7 cellular contexts compared by ENCODE assay signal in the genomic region with DNA sequence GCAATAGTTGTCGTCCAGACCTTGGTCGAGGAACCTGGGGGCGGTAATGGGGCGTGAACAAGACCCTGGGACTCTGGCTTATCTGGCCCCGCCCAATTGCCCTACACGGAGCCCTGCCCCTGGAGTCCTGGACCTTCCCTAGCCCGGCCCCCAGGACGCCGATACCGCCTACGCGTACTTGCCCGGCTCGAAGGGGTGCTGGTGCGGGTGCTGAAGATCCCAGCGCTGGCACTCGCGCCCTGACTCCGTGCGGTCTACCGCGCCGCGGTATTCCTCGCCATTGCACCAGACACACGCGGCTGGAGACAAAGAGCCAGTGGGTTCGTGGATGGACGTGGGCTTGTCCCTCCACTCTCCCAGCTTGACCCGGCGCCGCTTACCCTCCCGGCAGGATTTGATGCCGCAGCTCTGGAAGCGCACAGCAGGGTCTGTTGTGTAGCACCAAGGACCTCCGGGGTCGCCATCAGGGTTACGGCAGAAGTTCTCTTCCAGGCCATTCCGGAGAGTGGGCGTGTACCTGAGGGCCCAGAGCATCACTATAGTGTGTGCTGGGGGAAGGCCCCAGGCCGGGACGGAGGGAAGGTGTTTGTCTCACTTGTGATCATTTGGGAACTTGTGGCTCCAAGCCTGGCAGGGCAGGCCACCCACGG. TPM values are rescaled to one million over a fixed set of nuclear protein-coding genes. Genes with fewer than 3 reads are reported as not detected.
A peak's percentile ranks its signal among the peaks of the same experiment; 100 is the strongest.
DNase-seq lines count a peak whose midpoint lies in the region; ATAC-seq and TF ChIP-seq lines count a peak whose summit lies in the region.
"Not testable (repeated sequence)": the region's sequence is repeated elsewhere in the genome, so short reads cannot be mapped to it uniquely, and the experiment has no call there.

No MANE protein-coding gene starts in this region.

- not testable (repeated sequence) for H3K4me1 ChIP-seq in H9 (ENCODE audit: insufficient read depth, low read length); endocrine pancreas (ENCODE audit: control insufficient read depth, insufficient read depth, low read length); iPS DF 6.9 (ENCODE audit: control insufficient read depth, insufficient read depth, low read length)
- H3K4me1 ChIP-seq in spleen = peaks cover 23 to 52% (median 44%) of the 10 kb centered on the region in 6 donors

- not testable (repeated sequence) for H3K27ac ChIP-seq in H9 (ENCODE audit: insufficient read length, low read depth, low read length); iPS DF 6.9 (ENCODE audit: low read length)
- peak overlapping the region in 2 of 8 donors; percentile 1 to 5 for H3K27ac ChIP-seq in spleen

- POLR2A ChIA-PET in activated B cell treated with CpG ODN at 0.5 μM for 24 hours (lab: Charles Lee) = not testable (repeated sequence)

- H3K4me3 Mint-ChIP-seq in H9 = peak overlapping the region; percentile 74 to 86
- peak overlapping the region; percentile 76 for H3K4me3 Mint-ChIP-seq in activated B cell treated with CpG ODN at 0.5 μM for 24 hours
- H3K4me3 Mint-ChIP-seq in activated naive CD8-positive, alpha-beta T cell treated with anti-CD3 and anti-CD28 coated beads for 36 hours = peak overlapping the region; percentile 29
- peak overlapping the region in 7 of 8 donors; percentile 39 to 96 (median 68) for H3K4me3 Mint-ChIP-seq in naive B cell

- not testable (repeated sequence) for H2BK20ac ChIP-seq in H9 (ENCODE audit: low read depth, low read length, poor library complexity, severe bottlenecking)

- intact Hi-C loops in activated B cell treated with CpG ODN at 0.5 μM for 24 hours (cut with micrococcal nuclease) = loop anchor here (5.0 kb wide), 1 partner anchor 1130 kb away; a partner anchor contains a TSS
- intact Hi-C loops in spleen (cut with DNase I; ENCODE audit: low total_unique reads) = not testable (repeated sequence)

- H3K27me3 Mint-ChIP-seq in H9 (ENCODE audit: low read depth); activated B cell treated with CpG ODN at 0.5 μM for 24 hours; activated naive CD8-positive, alpha-beta T cell treated with anti-CD3 and anti-CD28 coated beads for 36 hours; naive B cell: not testable (repeated sequence)

- peak overlapping the region; percentile 85 for H3K14ac ChIP-seq in H9 (ENCODE audit: insufficient read depth, low read length)

- H2BK5ac ChIP-seq in H9 (ENCODE audit: insufficient read length, low read length) = not testable (repeated sequence)

- no CpG with 5 or more reads among the region's 43 CpGs for WGBS in H9 (ENCODE audit: extremely low coverage, insufficient read length, low lambda C conversion rate)
- WGBS in iPS DF 6.9 (ENCODE audit: insufficient coverage, insufficient read length) = no CpG with 5 or more reads among the region's 43 CpGs
- WGBS in spleen, 5 donors = 18 to 57% (median 21%) methylated on average over 11 to 43 of the region's 43 CpGs

- not testable (repeated sequence) for H3K9me3 ChIP-seq in H9 (ENCODE audit: control insufficient read depth, low read depth, low read length); endocrine pancreas (ENCODE audit: control insufficient read depth, low read length); iPS DF 6.9 (ENCODE audit: control insufficient read depth, insufficient read depth, low read length); spleen

- H3K23ac ChIP-seq in H9 (ENCODE audit: insufficient read length, low read depth, low read length) = not testable (repeated sequence)

- H4K91ac ChIP-seq in H9 (ENCODE audit: insufficient read length, low read depth, low read length) = not testable (repeated sequence)

- H3K79me2 ChIP-seq in H9 (ENCODE audit: insufficient read depth, low read length) = not testable (repeated sequence)

- peak overlapping the region; percentile 85 for H3K18ac ChIP-seq in H9 (ENCODE audit: insufficient read length, low read depth, low read length)

- H3T11ph ChIP-seq in H9 (ENCODE audit: low read length) = not testable (repeated sequence)

- H3K9ac ChIP-seq in H9 (ENCODE audit: extremely low read depth, insufficient read length, low read length) = peak overlapping the region; percentile 52
- peak overlapping the region; percentile 10 for H3K9ac ChIP-seq in endocrine pancreas (ENCODE audit: control insufficient read depth, insufficient read depth, low read length)

- CTCF ChIA-PET in activated B cell treated with CpG ODN at 0.5 μM for 24 hours (lab: Charles Lee) = not testable (repeated sequence)

- not testable (repeated sequence) for H3K4ac ChIP-seq in H9 (ENCODE audit: low read depth, low read length)

- H3K23me2 ChIP-seq in H9 (ENCODE audit: insufficient read length, low read depth, low read length, poor library complexity, severe bottlenecking) = not testable (repeated sequence)

- H3K9me3 Mint-ChIP-seq in H9; activated B cell treated with CpG ODN at 0.5 μM for 24 hours; activated naive CD8-positive, alpha-beta T cell treated with anti-CD3 and anti-CD28 coated beads for 36 hours; naive B cell: not testable (repeated sequence)

- ATAC-seq in activated B cell treated with CpG ODN at 0.5 μM for 24 hours (ENCODE audit: low read depth) = peak; percentile 43
- ATAC-seq in naive B cell (ENCODE audit: low read depth in 2 of 2) = peak in 1 of 2 donors; percentile 4

- not testable (repeated sequence) for H3K27me3 ChIP-seq in H9 (ENCODE audit: insufficient read depth, low read length); endocrine pancreas (ENCODE audit: control insufficient read depth, insufficient read depth, low read length); iPS DF 6.9 (ENCODE audit: control insufficient read depth, insufficient read depth, low read length)
- H3K27me3 ChIP-seq in spleen (replicated peaks in 1 of 7) = peaks cover 0 to 22% (median 0%) of the 10 kb centered on the region in 7 donors

- peak overlapping the region; percentile 72 for H3K4me2 ChIP-seq in H9 (ENCODE audit: insufficient read depth, insufficient read length, low read length)

- peak; percentile 92 for DNase-seq in H9
- peak; percentile 30 for DNase-seq in activated B cell treated with CpG ODN at 0.5 μM for 24 hours
- DNase-seq in activated naive CD8-positive, alpha-beta T cell treated with anti-CD3 and anti-CD28 coated beads for 36 hours = peak; percentile 65
- DNase-seq in iPS DF 6.9 (ENCODE audit: low read depth, low spot score) = peak; percentile 50
- peak; percentile 22 for DNase-seq in naive B cell
- DNase-seq in spleen = not testable (repeated sequence)

- not testable (repeated sequence) for H2BK12ac ChIP-seq in H9 (ENCODE audit: insufficient read length, low read depth, low read length)

- H2BK120ac ChIP-seq in H9 (ENCODE audit: low read depth, low read length, poor library complexity, severe bottlenecking) = not testable (repeated sequence)

- H3K4me1 Mint-ChIP-seq in H9 = peaks cover 20 to 30% of the 10 kb centered on the region in 2 experiments
- peaks cover 37% of the 10 kb centered on the region for H3K4me1 Mint-ChIP-seq in activated B cell treated with CpG ODN at 0.5 μM for 24 hours
- peaks cover 21% of the 10 kb centered on the region for H3K4me1 Mint-ChIP-seq in activated naive CD8-positive, alpha-beta T cell treated with anti-CD3 and anti-CD28 coated beads for 36 hours
- H3K4me1 Mint-ChIP-seq in naive B cell = peaks cover 22 to 42% (median 38%) of the 10 kb centered on the region in 3 donors

- not testable (repeated sequence) for H4K20me1 ChIP-seq in H9 (ENCODE audit: control insufficient read depth, insufficient read depth, insufficient read length)

- not testable (repeated sequence) for H2AFZ ChIP-seq in H9 (ENCODE audit: low read length)

- H3K4me3 ChIP-seq in endocrine pancreas (ENCODE audit: control insufficient read depth, insufficient read depth, low read length) = not testable (repeated sequence)
- H3K4me3 ChIP-seq in iPS DF 6.9 (ENCODE audit: low read length) (peak overlapping the region; percentile 36; the same call in 1 of the 2 replicates), spleen (peak overlapping the region in 7 of 8 donors; percentile 20 to 59 (median 27))

- H3K79me1 ChIP-seq in H9 (ENCODE audit: insufficient read depth, low read depth, low read length, poor library complexity, severe bottlenecking) = not testable (repeated sequence)

- peak overlapping the region; percentile 44 to 92 (median 74); a peak in 5 of 7 replicates for H3K27ac Mint-ChIP-seq in H9
- not testable (repeated sequence) for H3K27ac Mint-ChIP-seq in activated B cell treated with CpG ODN at 0.5 μM for 24 hours; activated naive CD8-positive, alpha-beta T cell treated with anti-CD3 and anti-CD28 coated beads for 36 hours
- H3K27ac Mint-ChIP-seq in naive B cell = peak overlapping the region in 1 of 6 donors; percentile 54

- H4K8ac ChIP-seq in H9 (replicated peaks; ENCODE audit: insufficient read length, low read depth, low read length) = not testable (repeated sequence)

- not testable (repeated sequence) for H3K36me3 ChIP-seq in endocrine pancreas (ENCODE audit: control insufficient read depth, insufficient read depth, low read length)
- H3K36me3 ChIP-seq in iPS DF 6.9 (ENCODE audit: control insufficient read depth, insufficient read depth, low read length) (peaks cover 18% of the 10 kb centered on the region), spleen (peaks cover 0 to 37% (median 23%) of the 10 kb centered on the region in 6 donors)

- H3K56ac ChIP-seq in H9 (ENCODE audit: insufficient read length, low read depth, low read length) = not testable (repeated sequence)

- H2AK5ac ChIP-seq in H9 (ENCODE audit: insufficient read length, low read length) = not testable (repeated sequence)

- not testable (repeated sequence) for H2BK15ac ChIP-seq in H9 (ENCODE audit: low read depth, low read length)

- peaks cover 11 to 28% (median 26%) of the 10 kb centered on the region in 3 experiments; a peak in 6 of 7 replicates for H3K36me3 Mint-ChIP-seq in H9 (ENCODE audit: insufficient read depth in 1 of 3, low read depth in 3 of 3)
- peaks cover 33% of the 10 kb centered on the region for H3K36me3 Mint-ChIP-seq in activated B cell treated with CpG ODN at 0.5 μM for 24 hours (ENCODE audit: low read depth)
- H3K36me3 Mint-ChIP-seq in activated naive CD8-positive, alpha-beta T cell treated with anti-CD3 and anti-CD28 coated beads for 36 hours; naive B cell: not testable (repeated sequence)

- TF ChIP-seq POLR2A in spleen (IDR thresholded peaks at IDR 0.05) = not testable (repeated sequence)

- not testable (repeated sequence) for H4K5ac ChIP-seq in H9 (ENCODE audit: insufficient read length, low read depth, low read length)

- TF ChIP-seq CTCF in H9 (conservative IDR thresholded peaks at IDR 0.05); activated B cell treated with CpG ODN at 0.5 μM for 24 hours (IDR thresholded peaks at IDR 0.05); spleen (IDR thresholded peaks at IDR 0.05 in 8 of 11, conservative IDR thresholded peaks at IDR 0.05 in 3 of 11): not testable (repeated sequence)

RNA-seq across cellular contexts. Expression of a gene that starts 2.4 kb away (rescaled TPM):
- 8.9 and 9.3 TPM in 2 replicates for total RNA-seq in H9 (2021)
- total RNA-seq in activated B cell treated with CpG ODN at 0.5 μM for 24 hours = 4.7 and 8.0 TPM in 2 replicates
- total RNA-seq in activated naive CD8-positive, alpha-beta T cell treated with anti-CD3 and anti-CD28 coated beads for 36 hours = 1 to 10 TPM; 6.7 to 8.4 TPM
- polyA plus RNA-seq in naive B cell (ENCODE audit: low read depth in 6 of 6) = 1 to 10 TPM in 2 of 6 donors, under 1 TPM in 1, not detected in 3; 0.41 to 1.8 (median 1.1) TPM
- total RNA-seq in spleen = 10 to 100 TPM; 17.0 to 26.9 (median 21.1) TPM
- 10 to 100 TPM; 28.0 to 65.8 (median 43.4) TPM for polyA plus RNA-seq in spleen

RNA-seq across cellular contexts. Expression of a gene that starts 2.5 kb away (rescaled TPM):
- total RNA-seq in H9 (2021) = 39.9 and 40.6 TPM in 2 replicates
- total RNA-seq in activated B cell treated with CpG ODN at 0.5 μM for 24 hours = 35.1 and 51.4 TPM in 2 replicates
- 10 to 100 TPM; 32.4 to 35.5 TPM for total RNA-seq in activated naive CD8-positive, alpha-beta T cell treated with anti-CD3 and anti-CD28 coated beads for 36 hours
- polyA plus RNA-seq in naive B cell (ENCODE audit: low read depth in 6 of 6) = 10 to 100 TPM in 5 of 6 donors, 1 to 10 TPM in 1; 5.7 to 19.5 (median 11.0) TPM
- total RNA-seq in spleen = 10 to 100 TPM; 34.9 to 57.5 (median 48.1) TPM
- 10 to 100 TPM; 11.6 to 22.5 (median 18.0) TPM for polyA plus RNA-seq in spleen

RNA-seq across cellular contexts. Expression of a gene that starts 12.7 kb away (rescaled TPM):
- total RNA-seq in H9 (2021) (215 and 220 TPM in 2 replicates), activated B cell treated with CpG ODN at 0.5 μM for 24 hours (109 and 113 TPM in 2 replicates), spleen (10 to 100 TPM; 63.1 to 89.5 (median 78.7) TPM)
- total RNA-seq in activated naive CD8-positive, alpha-beta T cell treated with anti-CD3 and anti-CD28 coated beads for 36 hours = 100 to 1,000 TPM; 173 to 189 TPM
- polyA plus RNA-seq in naive B cell (ENCODE audit: low read depth in 6 of 6) (100 to 1,000 TPM in 1 of 6 donors, 10 to 100 TPM in 5; 73.4 to 105 (median 82.2) TPM), spleen (10 to 100 TPM; 29.6 to 46.0 (median 42.7) TPM)

RNA-seq across cellular contexts. Expression of a gene that starts 32.6 kb away (rescaled TPM):
- total RNA-seq in H9 (2021) (3.0 and 3.8 TPM in 2 replicates), activated B cell treated with CpG ODN at 0.5 μM for 24 hours (not detected in 2 replicates), spleen (1 to 10 TPM in 2 of 7 donors, under 1 TPM in 1, not detected in 4; 0.23 to 1.6 (median 1.4) TPM)
- total RNA-seq in activated naive CD8-positive, alpha-beta T cell treated with anti-CD3 and anti-CD28 coated beads for 36 hours = not detected
- polyA plus RNA-seq in naive B cell (ENCODE audit: low read depth in 6 of 6) (under 1 TPM in 2 of 6 donors, not detected in 4; 0.30 to 0.77 TPM), spleen (1 to 10 TPM in 1 of 3 donors, under 1 TPM in 2; 0.52 to 1.1 (median 0.79) TPM)

RNA-seq across cellular contexts. Expression of a gene that starts 36.9 kb away (rescaled TPM):
- total RNA-seq in H9 (2021) = 29.1 and 31.1 TPM in 2 replicates
- 39.9 and 40.7 TPM in 2 replicates for total RNA-seq in activated B cell treated with CpG ODN at 0.5 μM for 24 hours
- total RNA-seq in activated naive CD8-positive, alpha-beta T cell treated with anti-CD3 and anti-CD28 coated beads for 36 hours = 10 to 100 TPM; 43.0 to 43.6 TPM
- 10 to 100 TPM; 11.5 to 22.0 (median 14.6) TPM for polyA plus RNA-seq in naive B cell (ENCODE audit: low read depth in 6 of 6)
- 10 to 100 TPM; 24.0 to 34.3 (median 30.0) TPM for total RNA-seq in spleen
- polyA plus RNA-seq in spleen = 10 to 100 TPM; 10.8 to 21.2 (median 11.1) TPM

Comparison
In these comparisons a context has a peak if more than half of its experiments do, and no peak if none do; other contexts are left out.
1. H3K4me3 Mint-ChIP-seq: peak in every context shown above with its lines; median percentile 80 in H9; 76 in activated B cell treated with CpG ODN at 0.5 μM for 24 hours; 68 in naive B cell; 29 in activated naive CD8-positive, alpha-beta T cell treated with anti-CD3 and anti-CD28 coated beads for 36 hours.